Comparison of ENCODE assay signal across 18 cellular contexts in the genomic region with DNA sequence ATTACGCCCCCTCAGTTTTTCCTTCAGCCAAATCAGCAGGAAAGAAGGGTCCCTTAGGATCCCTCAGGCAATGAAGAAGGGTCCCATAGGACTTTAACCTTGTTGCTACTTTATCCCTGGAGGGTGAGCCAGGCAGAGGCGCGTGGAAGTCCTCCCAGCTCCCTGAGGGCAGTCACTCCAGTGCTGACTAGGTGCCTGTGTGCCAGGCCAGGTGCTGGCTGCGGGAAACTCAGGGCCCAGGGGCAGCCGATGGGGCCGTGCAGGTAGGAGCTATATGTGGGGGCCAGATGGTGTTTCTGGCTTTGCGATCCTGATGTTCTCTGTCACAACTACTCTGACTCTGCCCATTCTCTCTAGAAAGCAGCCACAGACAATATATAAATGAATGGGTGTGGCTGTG.
"Had no signal": no experiment of that assay in that cellular context is flagged by ENCODE, and none has a peak within 500 bp of the region (broad histone marks: within the 10 kb centered on the region; RNA-seq: fewer than 3 reads in every experiment).

No MANE protein-coding gene starts in this region.

- H3K4me1 ChIP-seq: esophagus muscularis mucosa had no signal

- ATAC-seq: activated CD8-positive, alpha-beta memory T cell treated with anti-CD3 and anti-CD28 coated beads, Interleukin-2, amount 10 ng/mL, durations not matched to agents 7 days and 5 days; activated T-cell treated with anti-CD3 and anti-CD28 coated beads, Interleukin-2, amount 50 U/mL, for 4 hours; body of pancreas; pancreas had no signal

- DNase-seq: activated CD4-positive, alpha-beta memory T cell treated with anti-CD3 and anti-CD28 coated beads for 36 hours; activated CD8-positive, alpha-beta memory T cell treated with anti-CD3 and anti-CD28 coated beads, Interleukin-2, amount 10 ng/mL, durations not matched to agents 7 days and 5 days; activated gamma-delta T cell; activated naive CD8-positive, alpha-beta T cell treated with anti-CD3 and anti-CD28 coated beads for 36 hours; activated T-cell treated with anti-CD3 and anti-CD28 coated beads, Interleukin-2, amount 50 U/mL, for 4 hours; amygdala; body of pancreas; caudate nucleus; colonic mucosa; stimulated activated CD4-positive, alpha-beta T cell treated with anti-CD3 and anti-CD28 coated beads, Interleukin-4, amount 100 ng/mL, for 24 hours; stimulated activated naive CD4-positive, alpha-beta T cell treated with Interleukin-2 at 50 U/mL for 16 hours; substantia nigra had no signal

- H3K4me3 ChIP-seq: body of pancreas, colonic mucosa, esophagus muscularis mucosa, hepatocyte, pancreas, skin epidermis, tibial nerve, vagina had no signal

- H3K9me3 ChIP-seq: body of pancreas, colonic mucosa, esophagus muscularis mucosa, pancreas, tibial nerve, vagina had no signal

- H3K27me3 ChIP-seq: body of pancreas, colonic mucosa, pancreas, vagina had no signal

- H3K27ac ChIP-seq: body of pancreas, colonic mucosa, esophagus muscularis mucosa, hepatocyte, pancreas, skin epidermis, tibial nerve, vagina had no signal

- H3K36me3 ChIP-seq: colonic mucosa, esophagus muscularis mucosa, pancreas, tibial nerve, vagina had no signal
